Comparison of ENCODE assay signal across 10 cellular contexts in the genomic region with DNA sequence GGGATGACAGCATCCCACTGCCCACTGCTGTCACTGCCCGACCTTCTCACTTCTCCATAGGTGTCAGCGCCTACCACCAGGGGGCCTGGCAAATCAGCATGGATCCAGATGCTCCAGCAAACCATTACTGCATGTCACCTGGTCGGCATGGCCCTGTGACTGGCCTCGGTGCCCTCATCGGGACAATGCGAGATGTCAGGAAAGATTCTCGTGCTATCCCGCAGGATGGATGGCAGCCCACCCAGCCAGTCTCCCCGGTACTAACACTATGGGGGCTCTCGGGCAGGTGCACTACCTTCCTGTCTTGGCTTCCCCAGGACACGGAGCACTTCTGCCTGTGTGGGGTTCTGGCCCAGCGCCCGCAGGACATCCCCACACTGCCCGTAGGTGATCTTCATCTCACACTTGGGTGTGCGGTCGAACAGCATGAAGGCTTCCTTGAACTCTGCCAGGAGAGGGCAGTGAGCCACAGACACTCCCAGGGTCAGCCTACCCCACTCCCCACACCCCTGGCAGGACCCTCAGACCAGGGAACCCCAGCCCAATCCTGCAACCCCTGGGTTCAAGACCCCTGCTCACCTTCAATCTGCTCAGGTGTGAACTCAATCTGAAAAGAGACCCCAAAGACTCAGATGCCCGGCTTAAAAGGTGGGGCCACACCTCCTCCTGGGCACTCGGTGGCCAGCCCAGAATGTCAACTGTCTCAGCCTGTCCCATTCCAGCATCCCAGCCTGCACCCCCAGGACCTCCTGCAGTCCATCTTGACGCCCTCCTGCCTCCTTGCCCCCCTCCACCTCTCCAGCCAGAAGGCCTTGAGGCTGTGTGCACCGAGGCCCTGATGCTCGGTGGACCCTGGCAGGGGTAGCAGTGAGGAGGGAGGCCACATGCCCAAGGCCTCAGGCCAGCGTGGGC. TPM values are rescaled to one million over a fixed set of nuclear protein-coding genes. Genes with fewer than 3 reads are reported as not detected.
DNase-seq lines count a peak whose midpoint lies in the region; ATAC-seq and TF ChIP-seq lines count a peak whose summit lies in the region.
"Had no signal": no experiment of that assay in that cellular context is flagged by ENCODE, and none has a peak within 500 bp of the region (broad histone marks: within the 10 kb centered on the region; RNA-seq: fewer than 3 reads in every experiment).

No MANE protein-coding gene starts in this region.

- intact Hi-C loops in breast epithelium (cut with DNase I; ENCODE audit: low total_unique reads): no loop called here

- ATAC-seq in DND-41 (ENCODE audit: insufficient read depth, low read depth) (peak; percentile 65; the same call in 2 of the 3 replicates), GM21619 (IDR thresholded peaks at IDR 0.05; ENCODE audit: unreplicated experiment) (no peak)

- no peak for TF ChIP-seq POLR2A in breast epithelium (IDR thresholded peaks at IDR 0.05)

- no peak overlapping the region for H3K4me2 ChIP-seq in DND-41 (ENCODE audit: insufficient read depth, low read length)
- no peak overlapping the region for H3K4me2 ChIP-seq in Karpas-422 (ENCODE audit: low read depth, low read length, poor library complexity, severe bottlenecking)

- no peaks in the 10 kb centered on the region for H3K9me3 ChIP-seq in DND-41 (ENCODE audit: insufficient read depth, low read length, severe bottlenecking)
- no peaks in the 10 kb centered on the region for H3K9me3 ChIP-seq in Karpas-422 (ENCODE audit: low read length)
- H3K9me3 ChIP-seq in breast epithelium: no peaks in the 10 kb centered on the region
- H3K9me3 ChIP-seq: ascending aorta had no signal

- peak; percentile 61 for TF ChIP-seq CTCF in DND-41 (IDR thresholded peaks at IDR 0.05; ENCODE audit: borderline replicate concordance, extremely low read depth, low read length, poor library complexity, severe bottlenecking)
- TF ChIP-seq CTCF in breast epithelium (IDR thresholded peaks at IDR 0.05): peak in 2 of 3 donors; percentile 15 to 20
- TF ChIP-seq CTCF in neural crest cell (conservative IDR thresholded peaks at IDR 0.05): peak; percentile 60

- no peaks in the 10 kb centered on the region for H3K79me2 ChIP-seq in DND-41 (ENCODE audit: insufficient read depth, low read length)
- H3K79me2 ChIP-seq in Karpas-422 (ENCODE audit: low read length): no peaks in the 10 kb centered on the region

- no peaks in the 10 kb centered on the region for H3K9me2 ChIP-seq in Karpas-422 (replicated peaks; ENCODE audit: insufficient read depth, low read length)

- H3K27ac Mint-ChIP-seq in neural crest cell (ENCODE audit: unreplicated experiment): no peak overlapping the region

- no peaks in the 10 kb centered on the region for H3K4me1 ChIP-seq in DND-41 (ENCODE audit: insufficient read depth, low read length)
- H3K4me1 ChIP-seq in Karpas-422 (ENCODE audit: low read length): no peaks in the 10 kb centered on the region
- H3K4me1 ChIP-seq in breast epithelium: peaks cover 4 to 9% of the 10 kb centered on the region in 2 donors
- H3K4me1 ChIP-seq: ascending aorta had no signal

- no peaks in the 10 kb centered on the region for H3K36me3 Mint-ChIP-seq in neural crest cell (ENCODE audit: low read depth)

- H3K9ac ChIP-seq in DND-41 (ENCODE audit: low read depth, low read length) (no peak overlapping the region), Karpas-422 (ENCODE audit: low read length) (no peak overlapping the region)

- DNase-seq in DND-41 (peak; percentile 35), Karpas-422 (peak; percentile 75), breast epithelium (ENCODE audit: low spot score in 2 of 2) (peak in 1 of 2 donors; percentile 50), neural crest cell (ENCODE audit: low read depth, low spot score) (no peak), midbrain (lab: John Stamatoyannopoulos, UW) (no peak), putamen (ENCODE audit: low spot score) (no peak), NCI-H1105 treated with DMSO at 0.1 percent for 48 hours (lab: John Stamatoyannopoulos, UW) (no peak)

- H3K4me3 Mint-ChIP-seq in neural crest cell: no peak overlapping the region

- H2AFZ ChIP-seq in DND-41 (ENCODE audit: low read depth, low read length) (no peak overlapping the region), Karpas-422 (ENCODE audit: low read length) (no peak overlapping the region)

- no peak overlapping the region for H3K27ac ChIP-seq in DND-41 (ENCODE audit: low read length)
- no peak overlapping the region for H3K27ac ChIP-seq in Karpas-422 (ENCODE audit: low read length)
- no peak overlapping the region for H3K27ac ChIP-seq in breast epithelium
- H3K27ac ChIP-seq: ascending aorta, skin epidermis had no signal

- H3K27me3 ChIP-seq in DND-41 (ENCODE audit: insufficient read depth, low read length, poor library complexity) (no peaks in the 10 kb centered on the region), Karpas-422 (ENCODE audit: low read length) (no peaks in the 10 kb centered on the region), breast epithelium (no peaks in the 10 kb centered on the region)
- H3K27me3 ChIP-seq: ascending aorta had no signal

- H3K4me3 ChIP-seq in DND-41 (ENCODE audit: low read depth in 1 of 2, low read length in 2 of 2) (no peak overlapping the region), Karpas-422 (ENCODE audit: low read length) (no peak overlapping the region), breast epithelium (no peak overlapping the region)
- H3K4me3 ChIP-seq: ascending aorta, skin epidermis had no signal

- H3K36me3 ChIP-seq in DND-41 (ENCODE audit: insufficient read depth, low read length) (no peaks in the 10 kb centered on the region), Karpas-422 (ENCODE audit: insufficient read depth, low read length) (no peaks in the 10 kb centered on the region), breast epithelium (no peaks in the 10 kb centered on the region)
- H3K36me3 ChIP-seq: ascending aorta had no signal

- H3K4me1 Mint-ChIP-seq in neural crest cell: peaks cover 15% of the 10 kb centered on the region

- H4K20me1 ChIP-seq in DND-41 (ENCODE audit: insufficient read depth, low read length) (no peaks in the 10 kb centered on the region), Karpas-422 (ENCODE audit: insufficient read depth, low read depth, low read length) (no peaks in the 10 kb centered on the region)

- H3K9me3 Mint-ChIP-seq in neural crest cell: no peaks in the 10 kb centered on the region

- no peaks in the 10 kb centered on the region for H3K27me3 Mint-ChIP-seq in neural crest cell (ENCODE audit: low read depth)

RNA-seq across cellular contexts. Expression of a gene that starts 2.6 kb away (rescaled TPM):
- not detected in 2 replicates for total RNA-seq in Karpas-422 (2014; rRNA removed; shearing (Covaris generic); ENCODE audit: low replicate concordance)
- total RNA-seq in breast epithelium (1 to 10 TPM; 5.9 to 8.5 (median 6.2) TPM), neural crest cell (not detected in 2 replicates)

RNA-seq across cellular contexts. Expression of a gene that starts 16.9 kb away (rescaled TPM):
- not detected in 2 replicates for total RNA-seq in Karpas-422 (2014; rRNA removed; shearing (Covaris generic); ENCODE audit: low replicate concordance)
- 10 to 100 TPM in 2 of 3 donors, 1 to 10 TPM in 1; 4.7 to 38.2 (median 13.4) TPM for total RNA-seq in breast epithelium
- 0.14 and 0.34 TPM in 2 replicates for total RNA-seq in neural crest cell

Comparison
In these comparisons a context has a peak if more than half of its experiments do, and no peak if none do; other contexts are left out.
1. DNase-seq: peak in DND-41 (single experiment) and Karpas-422 (single experiment); none in neural crest cell (single experiment), midbrain (single experiment), putamen (single experiment) and NCI-H1105 treated with DMSO at 0.1 percent for 48 hours (single experiment).
2. Peak in every context shown above with its lines, with median percentiles within 50 percentile points of each other: CTCF ChIP-seq.